In genomic region chr7:2821161-2821841, GRCh38 we compare ENCODE assay signal across 8 cellular contexts. TPM values are rescaled to one million over a fixed set of nuclear protein-coding genes. Genes with fewer than 3 reads are reported as not detected.
DNase-seq lines count a peak whose midpoint lies in the region; ATAC-seq and TF ChIP-seq lines count a peak whose summit lies in the region.

No MANE protein-coding gene starts in this region.

- peaks cover 80% of the 10 kb centered on the region for H3K4me1 Mint-ChIP-seq in brain
- peaks cover 36 to 43% (median 42%) of the 10 kb centered on the region in 3 donors for H3K4me1 Mint-ChIP-seq in T-cell

- H3K27me3 Mint-ChIP-seq in brain (peaks cover 3% of the 10 kb centered on the region), T-cell (no peaks in the 10 kb centered on the region)

- H3K9me3 Mint-ChIP-seq in brain (no peaks in the 10 kb centered on the region), T-cell (no peaks in the 10 kb centered on the region)

- peak in 1 of 2 experiments; percentile 23 for TF ChIP-seq CTCF in brain (conservative IDR thresholded peaks at IDR 0.05)

- peak; percentile 51 for ATAC-seq in GM19372 (IDR thresholded peaks at IDR 0.05; ENCODE audit: low read depth, unreplicated experiment)
- no peak for ATAC-seq in T-cell (replicated peaks in 1 of 4)
- no peak for ATAC-seq in GM18505 (IDR thresholded peaks at IDR 0.05; ENCODE audit: unreplicated experiment)

- peak; percentile 53 for DNase-seq in CD1c-positive myeloid dendritic cell (ENCODE audit: extremely low spot score)
- peak; percentile 95 for DNase-seq in M059J (ENCODE audit: low read depth)
- DNase-seq in lung microvascular endothelial cell (ENCODE audit: low read depth in 2 of 2): peak; percentile 85 to 86
- no peak for DNase-seq in dedifferentiated amniotic fluid mesenchymal stem cell (ENCODE audit: extremely low spot score)
- no peak for DNase-seq in T-cell

- POLR2A ChIA-PET in T-cell (lab: Charles Lee): no interaction called here

- CTCF ChIA-PET in T-cell (lab: Charles Lee): no interaction called here

- TF ChIP-seq POLR2A in GM18505 (IDR thresholded peaks at IDR 0.05; ENCODE audit: borderline replicate concordance, extremely low read depth, insufficient read depth, insufficient read length): no peak

- H3K36me3 Mint-ChIP-seq in brain (peaks cover 46% of the 10 kb centered on the region), T-cell (peaks cover 4% of the 10 kb centered on the region)

- H3K4me3 Mint-ChIP-seq in brain (peak overlapping the region in 2 of 5 experiments; percentile 8 to 52), T-cell (no peak overlapping the region)

- H3K27ac Mint-ChIP-seq in brain: peak overlapping the region in 4 of 5 experiments; percentile 14 to 88 (median 62)
- no peak overlapping the region for H3K27ac Mint-ChIP-seq in T-cell

RNA-seq across cellular contexts. Expression of gene GNA12, which starts 22.8 kb away (rescaled TPM):
- 12.5 and 25.7 TPM in 2 replicates for total RNA-seq in M059J (2014; rRNA removed; shearing (Covaris generic))
- polyA plus RNA-seq in brain (ENCODE audit: insufficient read depth, low read depth, low replicate concordance): 68.0 TPM
- total RNA-seq in lung microvascular endothelial cell: 22.0 and 27.2 TPM in 2 replicates
- total RNA-seq in T-cell: 10 to 100 TPM; 17.9 to 22.5 (median 22.1) TPM

Comparison
In these comparisons a context has a peak if more than half of its experiments do, and no peak if none do; other contexts are left out.
1. DNase-seq: peak in CD1c-positive myeloid dendritic cell (single experiment), M059J (single experiment) and lung microvascular endothelial cell (2 of 2); none in dedifferentiated amniotic fluid mesenchymal stem cell (single experiment) and T-cell (0 of 34).
2. H3K27ac Mint-ChIP-seq: peak in brain (4 of 5); none in T-cell (0 of 2).